ENCODE assay signal across 12 cellular contexts in the genomic region with DNA sequence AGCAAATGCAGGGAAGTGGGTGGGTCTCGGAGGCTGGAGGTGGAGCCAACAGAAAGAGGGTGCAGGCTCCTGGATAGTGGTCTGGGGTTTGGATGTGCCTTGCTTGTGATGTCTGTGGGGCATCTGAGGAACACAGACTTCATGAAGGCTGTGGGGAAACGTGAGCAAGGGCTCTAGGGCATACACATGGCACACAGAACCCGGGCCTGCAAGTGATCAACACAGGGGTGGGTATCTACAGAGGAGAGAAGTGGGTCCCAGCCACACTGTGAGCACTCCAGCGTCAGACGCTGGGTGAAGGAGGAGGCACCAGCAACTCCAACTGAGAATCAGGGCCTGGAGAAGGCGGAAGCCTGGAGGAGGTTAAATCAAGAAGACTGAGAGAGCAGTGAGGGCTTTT. TPM values are rescaled to one million over a fixed set of nuclear protein-coding genes. Genes with fewer than 3 reads are reported as not detected.
DNase-seq lines count a peak whose midpoint lies in the region; ATAC-seq and TF ChIP-seq lines count a peak whose summit lies in the region.
"Had no signal": no experiment of that assay in that cellular context is flagged by ENCODE, and none has a peak within 500 bp of the region (broad histone marks: within the 10 kb centered on the region; RNA-seq: fewer than 3 reads in every experiment).

No MANE protein-coding gene starts in this region.

- TF ChIP-seq EP300 in upper lobe of left lung (IDR thresholded peaks at IDR 0.05) = no peak

- H3K36me3 ChIP-seq in upper lobe of left lung = peaks cover 3 to 6% (median 4%) of the 10 kb centered on the region in 4 donors

- CTCF ChIA-PET in activated CD8-positive, alpha-beta T cell treated with anti-CD3 and anti-CD28 coated beads for 36 hours (lab: Charles Lee) = interaction anchor here (0.9 to 2.7 kb wide), 4 partner anchors 9 to 50 kb away, joined by 3 to 8 read pairs (median 4); a partner anchor contains a TSS

- peaks cover 3% of the 10 kb centered on the region for H3K36me3 Mint-ChIP-seq in activated naive CD4-positive, alpha-beta T cell treated with anti-CD3 and anti-CD28 coated beads, Interleukin-2, amount 50 U/mL, for 24 hours
- H3K36me3 Mint-ChIP-seq in activated CD8-positive, alpha-beta T cell treated with anti-CD3 and anti-CD28 coated beads for 36 hours (ENCODE audit: low read depth) = peaks cover 34% of the 10 kb centered on the region
- peaks cover 7% of the 10 kb centered on the region for H3K36me3 Mint-ChIP-seq in memory B cell
- peaks cover 24 to 56% of the 10 kb centered on the region in 2 donors for H3K36me3 Mint-ChIP-seq in stimulated activated naive B cell treated with anti-CD40 and anti-IgM and Interleukin-4, amounts not matched to agents 10 μg/mL and 1 μg/mL and 100 μg/mL, for 72 hours

- no peak for ATAC-seq in activated CD8-positive, alpha-beta T cell treated with anti-CD3 and anti-CD28 coated beads for 36 hours
- no peak for ATAC-seq in memory B cell (ENCODE audit: low read depth)
- ATAC-seq in stimulated activated naive B cell treated with anti-CD40 and anti-IgM and Interleukin-4, amounts not matched to agents 10 μg/mL and 1 μg/mL and 100 μg/mL, for 72 hours (replicated peaks) = no peak
- ATAC-seq in GM19351 (IDR thresholded peaks at IDR 0.05; ENCODE audit: unreplicated experiment) = no peak
- ATAC-seq in upper lobe of left lung (ENCODE audit: low FRiP score in 2 of 2) = no peak

- no peak overlapping the region for H3K27ac ChIP-seq in upper lobe of left lung

- peaks cover 28 to 40% (median 31%) of the 10 kb centered on the region in 4 donors for H3K4me1 ChIP-seq in upper lobe of left lung

- no peak overlapping the region for H3K4me3 ChIP-seq in upper lobe of left lung
- H3K4me3 ChIP-seq: HAP-1 had no signal

- no peak for TF ChIP-seq CTCF in activated CD8-positive, alpha-beta T cell treated with anti-CD3 and anti-CD28 coated beads for 36 hours (IDR thresholded peaks at IDR 0.05)
- TF ChIP-seq CTCF in upper lobe of left lung (IDR thresholded peaks at IDR 0.05) = no peak

- TF ChIP-seq POLR2A in upper lobe of left lung (IDR thresholded peaks at IDR 0.05) = no peak

- peak overlapping the region; percentile 90 for H3K4me3 Mint-ChIP-seq in activated naive CD4-positive, alpha-beta T cell treated with anti-CD3 and anti-CD28 coated beads, Interleukin-2, amount 50 U/mL, for 24 hours
- peak overlapping the region; percentile 98 for H3K4me3 Mint-ChIP-seq in activated CD8-positive, alpha-beta T cell treated with anti-CD3 and anti-CD28 coated beads for 36 hours
- H3K4me3 Mint-ChIP-seq in memory B cell = peak overlapping the region; percentile 49
- H3K4me3 Mint-ChIP-seq in stimulated activated naive B cell treated with anti-CD40 and anti-IgM and Interleukin-4, amounts not matched to agents 10 μg/mL and 1 μg/mL and 100 μg/mL, for 72 hours = peak overlapping the region; percentile 12 to 89

- no peak overlapping the region for H3K27ac Mint-ChIP-seq in activated naive CD4-positive, alpha-beta T cell treated with anti-CD3 and anti-CD28 coated beads, Interleukin-2, amount 50 U/mL, for 24 hours
- no peak overlapping the region for H3K27ac Mint-ChIP-seq in activated CD8-positive, alpha-beta T cell treated with anti-CD3 and anti-CD28 coated beads for 36 hours
- H3K27ac Mint-ChIP-seq in memory B cell = no peak overlapping the region
- peak overlapping the region; percentile 59 for H3K27ac Mint-ChIP-seq in stimulated activated naive B cell treated with anti-CD40 and anti-IgM and Interleukin-4, amounts not matched to agents 10 μg/mL and 1 μg/mL and 100 μg/mL, for 72 hours

- POLR2A ChIA-PET in activated CD8-positive, alpha-beta T cell treated with anti-CD3 and anti-CD28 coated beads for 36 hours (lab: Charles Lee) = interaction anchor here (1.1 to 5.1 kb wide), 6 partner anchors 8 to 19 kb away, joined by 3 to 35 read pairs (median 22); a partner anchor contains a TSS

- no peak for DNase-seq in activated naive CD4-positive, alpha-beta T cell treated with anti-CD3 and anti-CD28 coated beads, Interleukin-2, amount 50 U/mL, for 16 hours
- no peak for DNase-seq in activated CD8-positive, alpha-beta T cell treated with anti-CD3 and anti-CD28 coated beads for 36 hours
- no peak for DNase-seq in memory B cell (ENCODE audit: low spot score in 2 of 2)
- DNase-seq in stimulated activated naive B cell treated with anti-CD40 and anti-IgM and Interleukin-4, amounts not matched to agents 10 μg/mL and 1 μg/mL and 100 μg/mL, for 72 hours = no peak
- no peak for DNase-seq in stimulated activated CD4-positive, alpha-beta T cell treated with anti-CD3 and anti-CD28 coated beads, Interleukin-12 subunit alpha, Interleukin-12 subunit beta, amount 100 ng/mL, for 4 hours
- DNase-seq in upper lobe of left lung = no peak
- DNase-seq: activated CD4-positive, alpha-beta T cell treated with anti-CD3 and anti-CD28 coated beads, Interleukin-2, amount 50 U/mL, for 4 hours; amniotic stem cell; MV-4-11 had no signal

- H3K4me1 Mint-ChIP-seq in activated naive CD4-positive, alpha-beta T cell treated with anti-CD3 and anti-CD28 coated beads, Interleukin-2, amount 50 U/mL, for 24 hours = peaks cover 36% of the 10 kb centered on the region
- H3K4me1 Mint-ChIP-seq in activated CD8-positive, alpha-beta T cell treated with anti-CD3 and anti-CD28 coated beads for 36 hours (ENCODE audit: low read depth) = peaks cover 37% of the 10 kb centered on the region
- H3K4me1 Mint-ChIP-seq in memory B cell = peaks cover 25% of the 10 kb centered on the region
- peaks cover 37 to 66% of the 10 kb centered on the region in 2 donors for H3K4me1 Mint-ChIP-seq in stimulated activated naive B cell treated with anti-CD40 and anti-IgM and Interleukin-4, amounts not matched to agents 10 μg/mL and 1 μg/mL and 100 μg/mL, for 72 hours

- H3K9me3 Mint-ChIP-seq in activated naive CD4-positive, alpha-beta T cell treated with anti-CD3 and anti-CD28 coated beads, Interleukin-2, amount 50 U/mL, for 24 hours = no peaks in the 10 kb centered on the region
- H3K9me3 Mint-ChIP-seq in activated CD8-positive, alpha-beta T cell treated with anti-CD3 and anti-CD28 coated beads for 36 hours = no peaks in the 10 kb centered on the region
- H3K9me3 Mint-ChIP-seq in memory B cell = no peaks in the 10 kb centered on the region
- H3K9me3 Mint-ChIP-seq in stimulated activated naive B cell treated with anti-CD40 and anti-IgM and Interleukin-4, amounts not matched to agents 10 μg/mL and 1 μg/mL and 100 μg/mL, for 72 hours = no peaks in the 10 kb centered on the region

- no peaks in the 10 kb centered on the region for H3K27me3 Mint-ChIP-seq in activated naive CD4-positive, alpha-beta T cell treated with anti-CD3 and anti-CD28 coated beads, Interleukin-2, amount 50 U/mL, for 24 hours
- no peaks in the 10 kb centered on the region for H3K27me3 Mint-ChIP-seq in activated CD8-positive, alpha-beta T cell treated with anti-CD3 and anti-CD28 coated beads for 36 hours
- H3K27me3 Mint-ChIP-seq in memory B cell = no peaks in the 10 kb centered on the region
- H3K27me3 Mint-ChIP-seq in stimulated activated naive B cell treated with anti-CD40 and anti-IgM and Interleukin-4, amounts not matched to agents 10 μg/mL and 1 μg/mL and 100 μg/mL, for 72 hours = no peaks in the 10 kb centered on the region

- intact Hi-C loops in activated CD8-positive, alpha-beta T cell treated with anti-CD3 and anti-CD28 coated beads for 36 hours (cut with micrococcal nuclease) = no loop called here

- peaks cover 0 to 10% (median 0%) of the 10 kb centered on the region in 4 donors for H3K27me3 ChIP-seq in upper lobe of left lung

- 67 to 73% methylated on average over 6 of the region's 6 CpGs for WGBS in upper lobe of left lung, 2 donors

- no peaks in the 10 kb centered on the region for H3K9me3 ChIP-seq in upper lobe of left lung
- H3K9me3 ChIP-seq: HAP-1 had no signal

RNA-seq across cellular contexts. Expression of a gene that starts 5.4 kb away (rescaled TPM):
- 100 to 1,000 TPM; 107 to 114 TPM for total RNA-seq in activated CD8-positive, alpha-beta T cell treated with anti-CD3 and anti-CD28 coated beads for 36 hours
- total RNA-seq in upper lobe of left lung = 10 to 100 TPM; 33.0 to 53.9 (median 41.6) TPM

RNA-seq across cellular contexts. Expression of a gene that starts 8.9 kb away (rescaled TPM):
- total RNA-seq in activated CD8-positive, alpha-beta T cell treated with anti-CD3 and anti-CD28 coated beads for 36 hours = 10 to 100 TPM; 88.3 to 90.0 TPM
- 100 to 1,000 TPM in 5 of 6 donors, 10 to 100 TPM in 1; 75.4 to 162 (median 123) TPM for total RNA-seq in upper lobe of left lung

RNA-seq across cellular contexts. Expression of a gene that starts 9.3 kb away (rescaled TPM):
- 10 to 100 TPM; 12.1 to 13.4 TPM for total RNA-seq in activated CD8-positive, alpha-beta T cell treated with anti-CD3 and anti-CD28 coated beads for 36 hours
- 100 to 1,000 TPM in 1 of 6 donors, 10 to 100 TPM in 5; 34.8 to 162 (median 45.5) TPM for total RNA-seq in upper lobe of left lung

RNA-seq across cellular contexts. Expression of a gene that starts 20.0 kb away (rescaled TPM):
- 100 to 1,000 TPM; 527 to 550 TPM for total RNA-seq in activated CD8-positive, alpha-beta T cell treated with anti-CD3 and anti-CD28 coated beads for 36 hours
- total RNA-seq in upper lobe of left lung = 100 to 1,000 TPM; 197 to 283 (median 213) TPM

RNA-seq across cellular contexts. Expression of a gene that starts 44.2 kb away (rescaled TPM):
- 1 to 10 TPM; 7.4 to 7.9 TPM for total RNA-seq in activated CD8-positive, alpha-beta T cell treated with anti-CD3 and anti-CD28 coated beads for 36 hours
- total RNA-seq in upper lobe of left lung = 10 to 100 TPM; 11.9 to 19.7 (median 15.0) TPM
